ENCODE assay signal across 8 cellular contexts in genomic region chr6:12290490-12290820, GRCh38. TPM values are rescaled to one million over a fixed set of nuclear protein-coding genes. Genes with fewer than 3 reads are reported as not detected.
A peak's percentile ranks its signal among the peaks of the same experiment; 100 is the strongest.
DNase-seq lines count a peak whose midpoint lies in the region; ATAC-seq and TF ChIP-seq lines count a peak whose summit lies in the region.

No MANE protein-coding gene starts in this region.

- TF ChIP-seq POLR2A in erythroblast (IDR thresholded peaks at IDR 0.05; ENCODE audit: low read length) = no peak

- DNase-seq in AG04449 (ENCODE audit: low read depth, low spot score) (no peak), H7 (no peak), ascending aorta (ENCODE audit: low spot score in 2 of 2) (no peak), erythroblast (lab: John Stamatoyannopoulos, UW) (no peak), amygdala (lab: John Stamatoyannopoulos, UW) (no peak), LoVo (ENCODE audit: low spot score) (no peak)

- peaks cover 4 to 26% of the 10 kb centered on the region in 2 donors for H3K4me1 ChIP-seq in ascending aorta
- peaks cover 33% of the 10 kb centered on the region for H3K4me1 ChIP-seq in mesodermal cell (ENCODE audit: control insufficient read depth, insufficient read depth, low read length, poor library complexity, severe bottlenecking)

- CTCF ChIA-PET in AG04449 (lab: Yijun Ruan, JAX) = interaction anchor here (0.7 to 7.0 kb wide), 47 partner anchors 10 to 714 kb away, joined by 3 to 281 read pairs (median 5); no protein-coding TSS in a partner anchor

- H3K27me3 ChIP-seq in H7 (ENCODE audit: control insufficient read depth, insufficient read depth, low read length) = peaks cover 2% of the 10 kb centered on the region; the same call in 1 of the 2 replicates
- no peaks in the 10 kb centered on the region for H3K27me3 ChIP-seq in ascending aorta

- no peak for TF ChIP-seq CTCF in AG04449 (IDR thresholded peaks at IDR 0.05; ENCODE audit: insufficient read depth, low read length, missing control alignments)
- TF ChIP-seq CTCF in ascending aorta (IDR thresholded peaks at IDR 0.05) = no peak

- peak overlapping the region; percentile 19 to 65 for H3K27ac ChIP-seq in ascending aorta
- H3K27ac ChIP-seq in mesodermal cell (ENCODE audit: low read depth, low read length, severe bottlenecking) = peak overlapping the region; percentile 54

- WGBS in mesodermal cell (ENCODE audit: insufficient coverage in 2 of 2), 2 experiments = 0 to 11% methylated on average over 1 to 5 of the region's 10 CpGs

- intact Hi-C loops in ascending aorta (cut with DNase I) = loop anchor here (5.0 to 10.0 kb wide), 5 partner anchors 94 to 703 kb away; partner anchors contain the start of gene HIVEP1

- peak overlapping the region; percentile 62 for H3K4me3 ChIP-seq in AG04449 (ENCODE audit: low read depth, low read length)
- peak overlapping the region; percentile 39 for H3K4me3 ChIP-seq in H7 (ENCODE audit: insufficient read depth, low read depth, low read length)
- H3K4me3 ChIP-seq in ascending aorta = peak overlapping the region; percentile 48 to 69
- H3K4me3 ChIP-seq in mesodermal cell (ENCODE audit: extremely low read depth, insufficient read depth, low read length, poor library complexity, severe bottlenecking) = peak overlapping the region; percentile 63

- H3K36me3 ChIP-seq in H7 (replicated peaks; ENCODE audit: control insufficient read depth, insufficient read depth, low read length) = no peaks in the 10 kb centered on the region
- H3K36me3 ChIP-seq in ascending aorta = no peaks in the 10 kb centered on the region
- peaks cover 45% of the 10 kb centered on the region for H3K36me3 ChIP-seq in mesodermal cell (ENCODE audit: control insufficient read depth, insufficient read depth, low read length)

- no peak for ATAC-seq in GM19467 (IDR thresholded peaks at IDR 0.05; ENCODE audit: unreplicated experiment)

- H3K9me3 ChIP-seq in ascending aorta = no peaks in the 10 kb centered on the region
- H3K9me3 ChIP-seq in mesodermal cell (ENCODE audit: control insufficient read depth, low read length) = no peaks in the 10 kb centered on the region

- POLR2A ChIA-PET in AG04449 (lab: Yijun Ruan, JAX) = interaction anchor here (0.8 to 1.2 kb wide), 2 partner anchors 10 to 313 kb away, joined by 4 to 5 read pairs; no protein-coding TSS in a partner anchor

RNA-seq across cellular contexts. Expression of gene EDN1, which starts 0.3 kb away (rescaled TPM):
- 0.76 and 1.6 TPM in 2 replicates for total RNA-seq in H7 (2014; rRNA removed; shearing (Covaris generic))
- total RNA-seq in ascending aorta = 27.8 TPM
- 43.7 TPM for polyA plus RNA-seq in mesodermal cell (2013, experiment 1 of 2)
- 45.3 TPM for polyA plus RNA-seq in mesodermal cell (2013, experiment 2 of 2)

Comparison
In these comparisons a context has a peak if more than half of its experiments do, and no peak if none do; other contexts are left out.
1. RNA of gene EDN1, which starts 0.3 kb away (total RNA-seq): 27.8 TPM in ascending aorta (single experiment); 0.76 to 1.6 TPM in H7; every median in the first group is over 10 times any median in the second.
2. Peak in every context shown above with its lines, with median percentiles within 50 percentile points of each other: H3K4me3 ChIP-seq.